1 cellular context compared by ENCODE assay signal in the genomic region with DNA sequence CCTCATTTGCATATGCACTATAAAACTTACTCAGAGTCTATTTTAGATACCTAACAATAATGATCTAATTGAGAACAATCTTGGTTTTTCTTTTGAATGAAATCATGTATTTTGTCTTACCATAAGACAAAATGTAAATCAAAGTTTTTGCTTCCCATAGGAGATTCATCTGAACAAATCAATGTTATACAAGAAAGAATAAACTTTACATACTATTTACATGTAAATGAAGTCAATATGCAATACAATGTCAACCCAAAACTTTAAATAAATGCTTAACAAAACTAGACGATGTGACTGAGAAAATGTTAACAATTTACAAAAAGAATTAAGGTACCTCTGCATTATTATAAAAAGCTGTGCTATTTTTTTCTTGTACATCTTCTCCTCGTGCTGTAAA.
TF ChIP-seq lines count a peak whose summit lies in the region.

No MANE protein-coding gene starts in this region.

TF ChIP-seq in GM23338, 12 proteins besides CTCF, POLR2A, EP300 and RAD21 (continued from another document):
- TF ChIP-seq, protein P1, sequence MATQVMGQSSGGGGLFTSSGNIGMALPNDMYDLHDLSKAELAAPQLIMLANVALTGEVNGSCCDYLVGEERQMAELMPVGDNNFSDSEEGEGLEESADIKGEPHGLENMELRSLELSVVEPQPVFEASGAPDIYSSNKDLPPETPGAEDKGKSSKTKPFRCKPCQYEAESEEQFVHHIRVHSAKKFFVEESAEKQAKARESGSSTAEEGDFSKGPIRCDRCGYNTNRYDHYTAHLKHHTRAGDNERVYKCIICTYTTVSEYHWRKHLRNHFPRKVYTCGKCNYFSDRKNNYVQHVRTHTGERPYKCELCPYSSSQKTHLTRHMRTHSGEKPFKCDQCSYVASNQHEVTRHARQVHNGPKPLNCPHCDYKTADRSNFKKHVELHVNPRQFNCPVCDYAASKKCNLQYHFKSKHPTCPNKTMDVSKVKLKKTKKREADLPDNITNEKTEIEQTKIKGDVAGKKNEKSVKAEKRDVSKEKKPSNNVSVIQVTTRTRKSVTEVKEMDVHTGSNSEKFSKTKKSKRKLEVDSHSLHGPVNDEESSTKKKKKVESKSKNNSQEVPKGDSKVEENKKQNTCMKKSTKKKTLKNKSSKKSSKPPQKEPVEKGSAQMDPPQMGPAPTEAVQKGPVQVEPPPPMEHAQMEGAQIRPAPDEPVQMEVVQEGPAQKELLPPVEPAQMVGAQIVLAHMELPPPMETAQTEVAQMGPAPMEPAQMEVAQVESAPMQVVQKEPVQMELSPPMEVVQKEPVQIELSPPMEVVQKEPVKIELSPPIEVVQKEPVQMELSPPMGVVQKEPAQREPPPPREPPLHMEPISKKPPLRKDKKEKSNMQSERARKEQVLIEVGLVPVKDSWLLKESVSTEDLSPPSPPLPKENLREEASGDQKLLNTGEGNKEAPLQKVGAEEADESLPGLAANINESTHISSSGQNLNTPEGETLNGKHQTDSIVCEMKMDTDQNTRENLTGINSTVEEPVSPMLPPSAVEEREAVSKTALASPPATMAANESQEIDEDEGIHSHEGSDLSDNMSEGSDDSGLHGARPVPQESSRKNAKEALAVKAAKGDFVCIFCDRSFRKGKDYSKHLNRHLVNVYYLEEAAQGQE (IDR thresholded peaks at IDR 0.05; ENCODE audit: unreplicated experiment): no peak
- no peak for TF ChIP-seq POLR2AphosphoS5 (IDR thresholded peaks at IDR 0.05; ENCODE audit: low read depth)
